In genomic region chr11:119067371-119068222, GRCh38 we compare ENCODE assay signal across 1 cellular context.
TF ChIP-seq lines count a peak whose summit lies in the region.

TSS of gene VPS11 (plus strand) at chr11:119067818. CDS start at chr11:119067824, 6 bp downstream.

TF ChIP-seq in K562, 482 proteins besides CTCF, POLR2A, EP300 and RAD21 (continued from another document and continues in another):
- TF ChIP-seq, protein P1, sequence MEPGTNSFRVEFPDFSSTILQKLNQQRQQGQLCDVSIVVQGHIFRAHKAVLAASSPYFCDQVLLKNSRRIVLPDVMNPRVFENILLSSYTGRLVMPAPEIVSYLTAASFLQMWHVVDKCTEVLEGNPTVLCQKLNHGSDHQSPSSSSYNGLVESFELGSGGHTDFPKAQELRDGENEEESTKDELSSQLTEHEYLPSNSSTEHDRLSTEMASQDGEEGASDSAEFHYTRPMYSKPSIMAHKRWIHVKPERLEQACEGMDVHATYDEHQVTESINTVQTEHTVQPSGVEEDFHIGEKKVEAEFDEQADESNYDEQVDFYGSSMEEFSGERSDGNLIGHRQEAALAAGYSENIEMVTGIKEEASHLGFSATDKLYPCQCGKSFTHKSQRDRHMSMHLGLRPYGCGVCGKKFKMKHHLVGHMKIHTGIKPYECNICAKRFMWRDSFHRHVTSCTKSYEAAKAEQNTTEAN (CRISPR knock-in tag; IDR thresholded peaks at IDR 0.05) = no peak
- TF ChIP-seq NUFIP1 (IDR thresholded peaks at IDR 0.05; ENCODE audit: partially characterized antibody) (no peak), SIN3B (IDR thresholded peaks at IDR 0.05; ENCODE audit: low read depth) (peak; percentile 98), EGR1 (conservative IDR thresholded peaks at IDR 0.05) (peak; percentile 67), ZNF324 (CRISPR knock-in tag; IDR thresholded peaks at IDR 0.05) (no peak), ZNF175 (CRISPR knock-in tag; IDR thresholded peaks at IDR 0.05; ENCODE audit: low read depth) (no peak), RBM25 (IDR thresholded peaks at IDR 0.05; ENCODE audit: low read depth, low read length, severe bottlenecking) (no peak), KLF13 (tag; IDR thresholded peaks at IDR 0.05; ENCODE audit: borderline replicate concordance, low read depth) (peak; percentile 98), HNRNPH1 (optimal IDR thresholded peaks at IDR 0.05; ENCODE audit: low read depth, low read length) (no peak), MCM7 (IDR thresholded peaks at IDR 0.05) (no peak), CBX5 (IDR thresholded peaks at IDR 0.05; ENCODE audit: borderline replicate concordance, low read depth) (no peak), ZNF830 (CRISPR knock-in tag; IDR thresholded peaks at IDR 0.05) (no peak), PHF8 (IDR thresholded peaks at IDR 0.05; ENCODE audit: borderline replicate concordance, low read length) (peak; percentile 83; the same call in 1 of the 2 replicates), HOXB6 (CRISPR knock-in tag; IDR thresholded peaks at IDR 0.05; ENCODE audit: borderline replicate concordance) (no peak), RFX1 (IDR thresholded peaks at IDR 0.05) (no peak), RBM17 (IDR thresholded peaks at IDR 0.05; ENCODE audit: borderline replicate concordance, low read depth, low read length) (no peak), POLR2AphosphoS5 (IDR thresholded peaks at IDR 0.05; ENCODE audit: control insufficient read depth, insufficient read depth, low read depth, low read length) (no peak), ZFP30 (CRISPR knock-in tag; IDR thresholded peaks at IDR 0.05; ENCODE audit: borderline replicate concordance) (no peak), NFRKB (IDR thresholded peaks at IDR 0.05; ENCODE audit: low read depth) (peak; percentile 81; the same call in 1 of the 2 replicates), HNRNPLL (IDR thresholded peaks at IDR 0.05; ENCODE audit: low read depth, low read length, poor library complexity, severe bottlenecking) (peak; percentile 76), ZNF354B (CRISPR knock-in tag; IDR thresholded peaks at IDR 0.05) (no peak), MECOM (CRISPR knock-in tag; IDR thresholded peaks at IDR 0.05) (no peak), XRCC4 (IDR thresholded peaks at IDR 0.05; ENCODE audit: extremely low read depth, insufficient read depth, insufficient read length) (no peak), NFE2 (IDR thresholded peaks at IDR 0.05; ENCODE audit: low read depth) (no peak), ZNF561 (CRISPR knock-in tag; conservative IDR thresholded peaks at IDR 0.05) (no peak), TBL1XR1 (IDR thresholded peaks at IDR 0.05; ENCODE audit: low read length in 2 of 2) (no peak), SRSF9 (IDR thresholded peaks at IDR 0.05; ENCODE audit: borderline replicate concordance, low read depth, low read length) (no peak), EWSR1 (IDR thresholded peaks at IDR 0.05; ENCODE audit: borderline replicate concordance, low read depth, partially characterized antibody) (no peak), FOXK2 (conservative IDR thresholded peaks at IDR 0.05 in 1 of 2, IDR thresholded peaks at IDR 0.05 in 1 of 2; ENCODE audit: low read depth in 2 of 2) (peak in 1 of 2 experiments; percentile 74), SREBF1 (IDR thresholded peaks at IDR 0.05; ENCODE audit: borderline replicate concordance, low read depth, low read length) (peak; percentile 60; the same call in 1 of the 2 replicates), ZBED1 (IDR thresholded peaks at IDR 0.05) (no peak), CBX3 (IDR thresholded peaks at IDR 0.05; ENCODE audit: borderline replicate concordance in 1 of 2, low read length in 2 of 2) (no peak), CSDE1 (IDR thresholded peaks at IDR 0.05) (no peak), CREB1 (IDR thresholded peaks at IDR 0.05) (peak; percentile 10; the same call in 1 of the 2 replicates), CREB1 (CRISPR knock-in tag; IDR thresholded peaks at IDR 0.05) (no peak; the same call in 1 of the 2 replicates), TGIF2 (CRISPR knock-in tag; IDR thresholded peaks at IDR 0.05) (no peak), POU5F1 (IDR thresholded peaks at IDR 0.05; ENCODE audit: borderline replicate concordance, low read depth, low read length, partially characterized antibody) (no peak), THAP7 (CRISPR knock-in tag; IDR thresholded peaks at IDR 0.05) (no peak), ZEB2 (IDR thresholded peaks at IDR 0.05) (no peak), POLR2G (IDR thresholded peaks at IDR 0.05; ENCODE audit: low read depth, low read length) (peak; percentile 90), RBM14 (IDR thresholded peaks at IDR 0.05; ENCODE audit: borderline replicate concordance, insufficient read depth, low read depth, low read length) (no peak), FOXJ3 (CRISPR knock-in tag; IDR thresholded peaks at IDR 0.05) (no peak), RUNX1 (IDR thresholded peaks at IDR 0.05; ENCODE audit: low read depth) (no peak), TCF7L2 (IDR thresholded peaks at IDR 0.05; ENCODE audit: low read depth, low read length) (no peak), BRF1 (IDR thresholded peaks at IDR 0.05; ENCODE audit: borderline replicate concordance, extremely low read depth, insufficient read length) (no peak), ZNF57 (CRISPR knock-in tag; IDR thresholded peaks at IDR 0.05) (no peak), HEY1 (CRISPR knock-in tag; IDR thresholded peaks at IDR 0.05; ENCODE audit: borderline replicate concordance) (no peak), KLF16 (IDR thresholded peaks at IDR 0.05) (no peak), CREB3 (tag; conservative IDR thresholded peaks at IDR 0.05; ENCODE audit: low read depth) (no peak), CHD4 (IDR thresholded peaks at IDR 0.05; ENCODE audit: insufficient read depth, insufficient replicate concordance, low read depth, low read length, poor library complexity, severe bottlenecking) (no peak)
- TF ChIP-seq, protein P2, sequence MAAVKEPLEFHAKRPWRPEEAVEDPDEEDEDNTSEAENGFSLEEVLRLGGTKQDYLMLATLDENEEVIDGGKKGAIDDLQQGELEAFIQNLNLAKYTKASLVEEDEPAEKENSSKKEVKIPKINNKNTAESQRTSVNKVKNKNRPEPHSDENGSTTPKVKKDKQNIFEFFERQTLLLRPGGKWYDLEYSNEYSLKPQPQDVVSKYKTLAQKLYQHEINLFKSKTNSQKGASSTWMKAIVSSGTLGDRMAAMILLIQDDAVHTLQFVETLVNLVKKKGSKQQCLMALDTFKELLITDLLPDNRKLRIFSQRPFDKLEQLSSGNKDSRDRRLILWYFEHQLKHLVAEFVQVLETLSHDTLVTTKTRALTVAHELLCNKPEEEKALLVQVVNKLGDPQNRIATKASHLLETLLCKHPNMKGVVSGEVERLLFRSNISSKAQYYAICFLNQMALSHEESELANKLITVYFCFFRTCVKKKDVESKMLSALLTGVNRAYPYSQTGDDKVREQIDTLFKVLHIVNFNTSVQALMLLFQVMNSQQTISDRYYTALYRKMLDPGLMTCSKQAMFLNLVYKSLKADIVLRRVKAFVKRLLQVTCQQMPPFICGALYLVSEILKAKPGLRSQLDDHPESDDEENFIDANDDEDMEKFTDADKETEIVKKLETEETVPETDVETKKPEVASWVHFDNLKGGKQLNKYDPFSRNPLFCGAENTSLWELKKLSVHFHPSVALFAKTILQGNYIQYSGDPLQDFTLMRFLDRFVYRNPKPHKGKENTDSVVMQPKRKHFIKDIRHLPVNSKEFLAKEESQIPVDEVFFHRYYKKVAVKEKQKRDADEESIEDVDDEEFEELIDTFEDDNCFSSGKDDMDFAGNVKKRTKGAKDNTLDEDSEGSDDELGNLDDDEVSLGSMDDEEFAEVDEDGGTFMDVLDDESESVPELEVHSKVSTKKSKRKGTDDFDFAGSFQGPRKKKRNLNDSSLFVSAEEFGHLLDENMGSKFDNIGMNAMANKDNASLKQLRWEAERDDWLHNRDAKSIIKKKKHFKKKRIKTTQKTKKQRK (IDR thresholded peaks at IDR 0.05; ENCODE audit: borderline replicate concordance, low read depth, low read length) = no peak
- TF ChIP-seq, protein P3, sequence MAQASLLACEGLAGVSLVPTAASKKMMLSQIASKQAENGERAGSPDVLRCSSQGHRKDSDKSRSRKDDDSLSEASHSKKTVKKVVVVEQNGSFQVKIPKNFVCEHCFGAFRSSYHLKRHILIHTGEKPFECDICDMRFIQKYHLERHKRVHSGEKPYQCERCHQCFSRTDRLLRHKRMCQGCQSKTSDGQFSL (CRISPR knock-in tag; IDR thresholded peaks at IDR 0.05) = no peak
- TF ChIP-seq, protein P3 (tag; IDR thresholded peaks at IDR 0.05) = no peak
- TF ChIP-seq, protein P4, sequence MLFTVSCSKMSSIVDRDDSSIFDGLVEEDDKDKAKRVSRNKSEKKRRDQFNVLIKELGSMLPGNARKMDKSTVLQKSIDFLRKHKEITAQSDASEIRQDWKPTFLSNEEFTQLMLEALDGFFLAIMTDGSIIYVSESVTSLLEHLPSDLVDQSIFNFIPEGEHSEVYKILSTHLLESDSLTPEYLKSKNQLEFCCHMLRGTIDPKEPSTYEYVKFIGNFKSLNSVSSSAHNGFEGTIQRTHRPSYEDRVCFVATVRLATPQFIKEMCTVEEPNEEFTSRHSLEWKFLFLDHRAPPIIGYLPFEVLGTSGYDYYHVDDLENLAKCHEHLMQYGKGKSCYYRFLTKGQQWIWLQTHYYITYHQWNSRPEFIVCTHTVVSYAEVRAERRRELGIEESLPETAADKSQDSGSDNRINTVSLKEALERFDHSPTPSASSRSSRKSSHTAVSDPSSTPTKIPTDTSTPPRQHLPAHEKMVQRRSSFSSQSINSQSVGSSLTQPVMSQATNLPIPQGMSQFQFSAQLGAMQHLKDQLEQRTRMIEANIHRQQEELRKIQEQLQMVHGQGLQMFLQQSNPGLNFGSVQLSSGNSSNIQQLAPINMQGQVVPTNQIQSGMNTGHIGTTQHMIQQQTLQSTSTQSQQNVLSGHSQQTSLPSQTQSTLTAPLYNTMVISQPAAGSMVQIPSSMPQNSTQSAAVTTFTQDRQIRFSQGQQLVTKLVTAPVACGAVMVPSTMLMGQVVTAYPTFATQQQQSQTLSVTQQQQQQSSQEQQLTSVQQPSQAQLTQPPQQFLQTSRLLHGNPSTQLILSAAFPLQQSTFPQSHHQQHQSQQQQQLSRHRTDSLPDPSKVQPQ (CRISPR knock-in tag; IDR thresholded peaks at IDR 0.05; ENCODE audit: borderline replicate concordance) = 0 out of 2 replicates have a peak, but pooled peaks have one; percentile 31
- TF ChIP-seq, protein P5, sequence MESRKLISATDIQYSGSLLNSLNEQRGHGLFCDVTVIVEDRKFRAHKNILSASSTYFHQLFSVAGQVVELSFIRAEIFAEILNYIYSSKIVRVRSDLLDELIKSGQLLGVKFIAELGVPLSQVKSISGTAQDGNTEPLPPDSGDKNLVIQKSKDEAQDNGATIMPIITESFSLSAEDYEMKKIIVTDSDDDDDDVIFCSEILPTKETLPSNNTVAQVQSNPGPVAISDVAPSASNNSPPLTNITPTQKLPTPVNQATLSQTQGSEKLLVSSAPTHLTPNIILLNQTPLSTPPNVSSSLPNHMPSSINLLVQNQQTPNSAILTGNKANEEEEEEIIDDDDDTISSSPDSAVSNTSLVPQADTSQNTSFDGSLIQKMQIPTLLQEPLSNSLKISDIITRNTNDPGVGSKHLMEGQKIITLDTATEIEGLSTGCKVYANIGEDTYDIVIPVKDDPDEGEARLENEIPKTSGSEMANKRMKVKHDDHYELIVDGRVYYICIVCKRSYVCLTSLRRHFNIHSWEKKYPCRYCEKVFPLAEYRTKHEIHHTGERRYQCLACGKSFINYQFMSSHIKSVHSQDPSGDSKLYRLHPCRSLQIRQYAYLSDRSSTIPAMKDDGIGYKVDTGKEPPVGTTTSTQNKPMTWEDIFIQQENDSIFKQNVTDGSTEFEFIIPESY (CRISPR knock-in tag; IDR thresholded peaks at IDR 0.05) = no peak
